Comparison of ENCODE assay signal across 23 cellular contexts in genomic region chr20:58397429-58397828, GRCh38.
"Had no signal": no experiment of that assay in that cellular context is flagged by ENCODE, and none has a peak within 500 bp of the region (broad histone marks: within the 10 kb centered on the region; RNA-seq: fewer than 3 reads in every experiment).

No MANE protein-coding gene starts in this region.

- H3K9me3 ChIP-seq: ovary, psoas muscle, right lobe of liver, sigmoid colon, stomach, thoracic aorta, thyroid gland, tibial nerve, upper lobe of left lung, uterus had no signal

- FAIRE-seq: small intestine had no signal

- H3K4me3 ChIP-seq: neural progenitor cell, ovary, psoas muscle, right lobe of liver, sigmoid colon, stomach, thoracic aorta, thyroid gland, tibial nerve, upper lobe of left lung, uterus had no signal

- H3K36me3 ChIP-seq: neural progenitor cell, ovary, right lobe of liver, sigmoid colon, stomach, thoracic aorta, thyroid gland, tibial nerve, upper lobe of left lung, uterus had no signal

- DNase-seq: natural killer cell; occipital lobe; ovary; posterior cingulate gyrus; psoas muscle; right cardiac atrium; right lobe of liver; sigmoid colon; small intestine; stimulated activated CD4-positive, alpha-beta T cell treated with anti-CD3 and anti-CD28 coated beads, Interleukin-15, amount 100 ng/mL, for 24 hours; stimulated activated CD4-positive, alpha-beta T cell treated with anti-CD3 and anti-CD28 coated beads, Interleukin-2, amount 100 ng/mL, for 24 hours; stimulated activated CD4-positive, alpha-beta T cell treated with anti-CD3 and anti-CD28 coated beads, Interleukin-2, amount 100 ng/mL, for 48 hours; stimulated activated CD4-positive, alpha-beta T cell treated with anti-CD3 and anti-CD28 coated beads, Interleukin-4, amount 100 ng/mL, for 24 hours; stimulated activated naive B cell treated with anti-CD40 and anti-IgM and Interleukin-4, amounts not matched to agents 10 μg/mL and 1 μg/mL and 100 μg/mL, for 72 hours; stimulated activated naive CD4-positive, alpha-beta T cell treated with Interleukin-2 at 50 U/mL for 16 hours; stomach; thyroid gland; upper lobe of left lung; uterus had no signal

- H3K4me2 ChIP-seq: neural progenitor cell had no signal

- H3K27me3 ChIP-seq: neural progenitor cell, ovary, right lobe of liver, sigmoid colon, stomach, thyroid gland, tibial nerve, upper lobe of left lung, uterus had no signal

- H3K27ac ChIP-seq: neural progenitor cell, ovary, parathyroid adenoma, right lobe of liver, sigmoid colon, stomach, thoracic aorta, thyroid gland, tibial nerve, upper lobe of left lung, uterus had no signal

- H3K9ac ChIP-seq: neural progenitor cell, parathyroid adenoma had no signal

- H3K4me1 ChIP-seq: neural progenitor cell, uterus had no signal

- ATAC-seq: natural killer cell; right cardiac atrium; right lobe of liver; stimulated activated naive B cell treated with anti-CD40 and anti-IgM and Interleukin-4, amounts not matched to agents 10 μg/mL and 1 μg/mL and 100 μg/mL, for 72 hours had no signal
